8 cellular contexts compared by ENCODE assay signal in genomic region chrX:2614911-2615310, GRCh38.
A peak's percentile ranks its signal among the peaks of the same experiment; 100 is the strongest.
DNase-seq lines count a peak whose midpoint lies in the region; ATAC-seq and TF ChIP-seq lines count a peak whose summit lies in the region.

No MANE protein-coding gene starts in this region.

- H3K4me3 ChIP-seq in fibroblast of pulmonary artery (replicated peaks; ENCODE audit: low read depth, low read length): no peak overlapping the region

- TF ChIP-seq CTCF in fibroblast of pulmonary artery (IDR thresholded peaks at IDR 0.05; ENCODE audit: low read length, missing control alignments) (peak; percentile 77), progenitor cell of endocrine pancreas (IDR thresholded peaks at IDR 0.05; ENCODE audit: unreplicated experiment) (peak; percentile 42)

- H3K4me3 Mint-ChIP-seq in progenitor cell of endocrine pancreas (ENCODE audit: low read depth): no peak overlapping the region

- ATAC-seq in GM18858 (IDR thresholded peaks at IDR 0.05; ENCODE audit: unreplicated experiment): no peak
- no peak for ATAC-seq in GM21528 (IDR thresholded peaks at IDR 0.05; ENCODE audit: low FRiP score, unreplicated experiment)
- no peak for ATAC-seq in GM18498 (IDR thresholded peaks at IDR 0.05; ENCODE audit: unreplicated experiment)

- DNase-seq in EH (ENCODE audit: low read depth): peak; percentile 91
- peak; percentile 54 for DNase-seq in RPMI7951 (ENCODE audit: low read depth)
- DNase-seq in fibroblast of pulmonary artery (ENCODE audit: low read depth): peak; percentile 91
- DNase-seq in progenitor cell of endocrine pancreas (ENCODE audit: low spot score, unreplicated experiment): no peak
- DNase-seq in SK-N-DZ (ENCODE audit: low spot score): no peak

- H3K27me3 Mint-ChIP-seq in progenitor cell of endocrine pancreas: peaks cover 9% of the 10 kb centered on the region

- H3K9me3 Mint-ChIP-seq in progenitor cell of endocrine pancreas (ENCODE audit: low read depth): no peaks in the 10 kb centered on the region

- peaks cover 40% of the 10 kb centered on the region for H3K36me3 Mint-ChIP-seq in progenitor cell of endocrine pancreas (ENCODE audit: insufficient read depth)

- H3K27ac Mint-ChIP-seq in progenitor cell of endocrine pancreas: no peak overlapping the region

- H3K4me1 Mint-ChIP-seq in progenitor cell of endocrine pancreas (ENCODE audit: low read depth): peaks cover 22% of the 10 kb centered on the region

Comparison
In these comparisons a context has a peak if more than half of its experiments do, and no peak if none do; other contexts are left out.
1. DNase-seq: peak in EH (single experiment), RPMI7951 (single experiment) and fibroblast of pulmonary artery (single experiment); none in progenitor cell of endocrine pancreas (single experiment) and SK-N-DZ (single experiment).